In genomic region chr10:72108811-72109618, GRCh38 we compare ENCODE assay signal across 10 cellular contexts. TPM values are rescaled to one million over a fixed set of nuclear protein-coding genes. Genes with fewer than 3 reads are reported as not detected.
DNase-seq lines count a peak whose midpoint lies in the region; ATAC-seq and TF ChIP-seq lines count a peak whose summit lies in the region.
"Had no signal": no experiment of that assay in that cellular context is flagged by ENCODE, and none has a peak within 500 bp of the region (broad histone marks: within the 10 kb centered on the region; RNA-seq: fewer than 3 reads in every experiment).

No MANE protein-coding gene starts in this region.

- WGBS in testis, 2 donors, result 34 to 42% methylated on average over 1 of the region's 1 CpG

- H3K9me3 Mint-ChIP-seq in nephron progenitor cell, result no peaks in the 10 kb centered on the region

- H3K27ac ChIP-seq in testis, result no peak overlapping the region

- DNase-seq in EH (ENCODE audit: low read depth), result peak; percentile 19
- peak; percentile 21 for DNase-seq in NCI-H2227 treated with DMSO at 0.1 percent for 48 hours (lab: John Stamatoyannopoulos, UW)
- DNase-seq in epithelial cell of esophagus (ENCODE audit: low read depth), result peak; percentile 51
- DNase-seq in nephron progenitor cell, result peak; percentile 19
- DNase-seq in testis, result no peak
- DNase-seq: amniotic stem cell, NCI-H510A had no signal

- H3K4me1 ChIP-seq in testis, result peaks cover 36% of the 10 kb centered on the region

- H3K27me3 Mint-ChIP-seq in nephron progenitor cell (ENCODE audit: low read depth, poor library complexity), result no peaks in the 10 kb centered on the region

- peak overlapping the region; percentile 53 for H3K27ac Mint-ChIP-seq in nephron progenitor cell

- no peak for TF ChIP-seq POLR2A in testis (IDR thresholded peaks at IDR 0.05)

- no peaks in the 10 kb centered on the region for H3K27me3 ChIP-seq in testis

- no peak overlapping the region for H3K4me3 ChIP-seq in epithelial cell of esophagus (ENCODE audit: low read length)
- H3K4me3 ChIP-seq in testis, result no peak overlapping the region

- intact Hi-C loops in testis (cut with DNase I; ENCODE audit: low total_unique reads), result no loop called here

- peaks cover 19% of the 10 kb centered on the region for H3K36me3 Mint-ChIP-seq in nephron progenitor cell (ENCODE audit: low read depth)

- no peaks in the 10 kb centered on the region for H3K9me3 ChIP-seq in testis

- TF ChIP-seq CTCF in epithelial cell of esophagus (IDR thresholded peaks at IDR 0.05; ENCODE audit: insufficient read depth, low read depth, low read length, missing control alignments), result no peak
- TF ChIP-seq CTCF in nephron progenitor cell (IDR thresholded peaks at IDR 0.05), result no peak
- TF ChIP-seq CTCF in testis (IDR thresholded peaks at IDR 0.05), result no peak

- H3K36me3 ChIP-seq in testis (ENCODE audit: low read depth, missing control alignments), result no peaks in the 10 kb centered on the region

- H3K4me1 Mint-ChIP-seq in nephron progenitor cell, result peaks cover 20% of the 10 kb centered on the region

- ATAC-seq in HG03520 (IDR thresholded peaks at IDR 0.05; ENCODE audit: unreplicated experiment) (no peak), GM18519 (IDR thresholded peaks at IDR 0.05; ENCODE audit: low FRiP score, unreplicated experiment) (no peak)
- ATAC-seq: esophagus mucosa had no signal

- H3K4me3 Mint-ChIP-seq in nephron progenitor cell, result no peak overlapping the region

RNA-seq across cellular contexts. Expression of gene SPOCK2, which starts 20.7 kb away (rescaled TPM):
- total RNA-seq in testis, result 100 to 1,000 TPM; 113 to 212 TPM
- 73.6 TPM for polyA plus RNA-seq in testis (ENCODE audit: insufficient read depth, low read depth, low replicate concordance)
